ENCODE assay signal across 8 cellular contexts in the genomic region with DNA sequence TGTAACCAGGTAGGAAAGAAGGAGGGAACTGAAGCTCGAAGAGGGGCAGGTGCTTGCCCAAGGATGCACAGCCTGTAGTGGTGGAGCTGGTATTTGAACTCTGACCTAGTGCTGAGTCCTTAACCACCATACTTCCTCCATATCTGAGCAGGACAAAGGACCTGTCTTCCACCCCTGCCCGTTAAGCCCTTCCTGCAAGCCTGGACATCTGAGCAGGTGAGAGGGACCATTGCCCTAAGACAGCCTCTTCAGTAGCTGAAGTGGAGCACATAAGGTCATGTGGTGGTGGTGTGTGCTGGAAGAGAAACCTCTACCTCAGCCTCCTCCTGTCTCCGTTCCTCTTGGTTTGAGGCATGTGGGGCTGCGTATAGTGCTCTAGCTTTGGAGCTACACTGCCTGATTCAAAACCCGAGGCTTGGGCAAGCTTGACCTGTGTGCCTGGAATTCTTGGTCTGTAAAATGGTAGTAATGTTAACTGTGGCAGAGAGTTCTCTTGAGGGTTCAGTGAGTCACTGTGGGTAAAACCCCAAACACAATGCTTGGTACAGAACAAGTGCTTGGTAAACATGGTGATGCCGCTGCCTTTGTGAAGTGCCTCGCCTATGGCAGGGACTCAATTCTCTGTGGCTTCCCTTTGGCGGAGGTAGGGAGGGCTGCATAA. TPM values are rescaled to one million over a fixed set of nuclear protein-coding genes. Genes with fewer than 3 reads are reported as not detected.
A peak's percentile ranks its signal among the peaks of the same experiment; 100 is the strongest.
DNase-seq lines count a peak whose midpoint lies in the region; ATAC-seq and TF ChIP-seq lines count a peak whose summit lies in the region.

No MANE protein-coding gene starts in this region.

- H3K4me3 ChIP-seq in mucosa of descending colon (no peak overlapping the region), body of pancreas (no peak overlapping the region)

- 79 to 82% methylated on average over 6 to 8 of the region's 8 CpGs for WGBS in body of pancreas, 2 donors

- H3K4me1 Mint-ChIP-seq in activated T-helper 17 cell treated with anti-CD3 and anti-CD28 coated beads, Interleukin-2, amount 50 U/mL, for 72 hours, result peaks cover 47% of the 10 kb centered on the region

- H3K36me3 Mint-ChIP-seq in activated T-helper 17 cell treated with anti-CD3 and anti-CD28 coated beads, Interleukin-2, amount 50 U/mL, for 72 hours (ENCODE audit: low read depth), result peaks cover 78% of the 10 kb centered on the region

- H3K4me3 Mint-ChIP-seq in activated T-helper 17 cell treated with anti-CD3 and anti-CD28 coated beads, Interleukin-2, amount 50 U/mL, for 72 hours, result peak overlapping the region; percentile 59

- no peaks in the 10 kb centered on the region for H3K9me3 Mint-ChIP-seq in activated T-helper 17 cell treated with anti-CD3 and anti-CD28 coated beads, Interleukin-2, amount 50 U/mL, for 72 hours

- no peak overlapping the region for H3K27ac ChIP-seq in body of pancreas

- H3K4me1 ChIP-seq in mucosa of descending colon (ENCODE audit: low read depth) (peaks cover 15% of the 10 kb centered on the region), body of pancreas (peaks cover 11% of the 10 kb centered on the region)

- ATAC-seq in GM21447 (IDR thresholded peaks at IDR 0.05; ENCODE audit: unreplicated experiment), result peak; percentile 29
- ATAC-seq in activated T-helper 17 cell treated with anti-CD3 and anti-CD28 coated beads, Interleukin-2, amount 50 U/mL, for 72 hours (replicated peaks), result peak; percentile 91
- ATAC-seq in mucosa of descending colon, result peak; percentile 66
- ATAC-seq in body of pancreas, result no peak
- no peak for ATAC-seq in Right ventricle myocardium inferior

- DNase-seq in NCI-H510A (lab: John Stamatoyannopoulos, UW), result peak; percentile 64
- DNase-seq in mucosa of descending colon, result no peak
- DNase-seq in SK-N-DZ (ENCODE audit: low spot score), result no peak
- no peak for DNase-seq in body of pancreas
- DNase-seq in iPS-NIHi7 (ENCODE audit: extremely low spot score), result no peak
- no peak for DNase-seq in Right ventricle myocardium inferior (ENCODE audit: missing footprints)

- no peak for TF ChIP-seq POLR2A in body of pancreas (IDR thresholded peaks at IDR 0.05)

- no peaks in the 10 kb centered on the region for H3K27me3 ChIP-seq in body of pancreas

- TF ChIP-seq CTCF in mucosa of descending colon (IDR thresholded peaks at IDR 0.05), result no peak
- no peak for TF ChIP-seq CTCF in body of pancreas (IDR thresholded peaks at IDR 0.05)

- H3K27ac Mint-ChIP-seq in activated T-helper 17 cell treated with anti-CD3 and anti-CD28 coated beads, Interleukin-2, amount 50 U/mL, for 72 hours, result peak overlapping the region; percentile 82

- H3K36me3 ChIP-seq in mucosa of descending colon (ENCODE audit: low read depth) (no peaks in the 10 kb centered on the region), body of pancreas (replicated peaks in 1 of 2; ENCODE audit: insufficient read depth in 1 of 2, low read depth in 2 of 2) (no peaks in the 10 kb centered on the region)

- intact Hi-C loops in mucosa of descending colon (cut with DNase I, micrococcal nuclease) (no loop called here), body of pancreas (cut with DNase I) (no loop called here), Right ventricle myocardium inferior (cut with DNase I) (no loop called here)

- no peaks in the 10 kb centered on the region for H3K27me3 Mint-ChIP-seq in activated T-helper 17 cell treated with anti-CD3 and anti-CD28 coated beads, Interleukin-2, amount 50 U/mL, for 72 hours

- H3K9me3 ChIP-seq in mucosa of descending colon, result no peaks in the 10 kb centered on the region
- no peaks in the 10 kb centered on the region for H3K9me3 ChIP-seq in body of pancreas

RNA-seq across cellular contexts. Expression of gene GALNT10, which starts 7.4 kb away (rescaled TPM):
- total RNA-seq in activated T-helper 17 cell treated with anti-CD3 and anti-CD28 coated beads, Interleukin-2, amount 50 U/mL, for 72 hours, result 10 to 100 TPM; 21.5 to 45.3 TPM
- total RNA-seq in mucosa of descending colon (10 to 100 TPM; 38.5 to 51.5 (median 41.4) TPM), body of pancreas (10 to 100 TPM; 11.5 to 19.5 TPM), Right ventricle myocardium inferior (15.5 TPM)
- polyA plus RNA-seq in SK-N-DZ (2014; cell fraction: cytosol; rRNA removed), result 2.4 TPM in 2 replicates
- polyA plus RNA-seq in SK-N-DZ (2014; cell fraction: nucleus; rRNA removed), result 1.9 and 2.2 TPM in 2 replicates

Comparison
In these comparisons a context has a peak if more than half of its experiments do, and no peak if none do; other contexts are left out.
1. ATAC-seq: peak in GM21447 (single experiment), activated T-helper 17 cell treated with anti-CD3 and anti-CD28 coated beads, Interleukin-2, amount 50 U/mL, for 72 hours (single experiment) and mucosa of descending colon (single experiment); none in body of pancreas (single experiment) and Right ventricle myocardium inferior (single experiment).